5 cellular contexts compared by ENCODE assay signal in genomic region chr16:12486386-12486785, GRCh38.
"Had no signal": no experiment of that assay in that cellular context is flagged by ENCODE, and none has a peak within 500 bp of the region (broad histone marks: within the 10 kb centered on the region; RNA-seq: fewer than 3 reads in every experiment).

No MANE protein-coding gene starts in this region.

- H3K4me3 Mint-ChIP-seq: GM23338, H9 had no signal

- H3K27ac Mint-ChIP-seq: GM23338, H9 had no signal

- ATAC-seq: GM23338, K562 had no signal

- H3K9me3 Mint-ChIP-seq: GM23338 had no signal

- DNase-seq: H9, HCEC 1CT, IMR-90 had no signal

- H3K4me1 Mint-ChIP-seq: GM23338 had no signal

- H3K4me3 ChIP-seq: GM23338, K562 had no signal
